ENCODE assay signal across 26 cellular contexts in the genomic region with DNA sequence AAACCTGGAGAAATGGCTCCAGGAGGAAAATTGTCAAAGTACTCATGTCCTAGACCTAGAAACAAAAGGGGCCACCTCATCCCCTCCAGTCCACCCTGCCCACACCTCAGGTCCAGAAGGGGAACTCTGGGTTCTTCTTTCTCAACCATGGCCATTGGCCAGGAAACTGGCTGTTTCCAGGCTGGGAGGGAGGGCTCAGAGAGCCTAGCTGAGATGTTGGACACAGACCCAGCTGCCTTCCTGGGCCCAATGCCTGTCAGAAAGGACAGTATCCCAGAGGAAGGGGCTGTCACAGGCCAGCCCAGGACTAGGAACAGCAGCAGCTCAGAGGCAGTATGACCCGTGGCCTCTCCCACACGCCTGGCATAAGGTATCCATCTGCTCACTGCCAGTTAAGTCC. TPM values are rescaled to one million over a fixed set of nuclear protein-coding genes. Genes with fewer than 3 reads are reported as not detected.
A peak's percentile ranks its signal among the peaks of the same experiment; 100 is the strongest.
DNase-seq lines count a peak whose midpoint lies in the region; ATAC-seq, FAIRE-seq and TF ChIP-seq lines count a peak whose summit lies in the region.
"Had no signal": no experiment of that assay in that cellular context is flagged by ENCODE, and none has a peak within 500 bp of the region (broad histone marks: within the 10 kb centered on the region; RNA-seq: fewer than 3 reads in every experiment).

No MANE protein-coding gene starts in this region.

- peak; percentile 53 for DNase-seq in CD14-positive monocyte (ENCODE audit: low spot score)
- peak in 23 of 61 donors; percentile 12 to 51 (median 39) for DNase-seq in caudate nucleus (lab: John Stamatoyannopoulos, UW)
- DNase-seq in kidney: peak; percentile 42
- DNase-seq in substantia nigra (lab: John Stamatoyannopoulos, UW): peak in 34 of 49 donors; percentile 19 to 79 (median 58)
- DNase-seq in middle frontal gyrus (ENCODE audit: extremely low spot score, low spot score): no peak
- DNase-seq: activated CD4-positive, alpha-beta T cell treated with anti-CD3 and anti-CD28 coated beads for 4 hours; activated naive CD4-positive, alpha-beta T cell treated with Interleukin-2 at 50 U/mL for 16 hours; activated T-cell treated with anti-CD3 and anti-CD28 coated beads, Interleukin-2, amount 50 U/mL, for 48 hours; CD8-positive, alpha-beta memory T cell; cortex of kidney; esophagus squamous epithelium; mesenchymal stem cell; NCI-H146; NCI-H510A treated with DMSO at 0.1 percent for 48 hours; SJCRH30; small intestine; T-helper 17 cell had no signal

- H3K4me1 Mint-ChIP-seq in CD14-positive monocyte: peaks cover 49% of the 10 kb centered on the region
- H3K4me1 Mint-ChIP-seq: CD8-positive, alpha-beta memory T cell had no signal

- ATAC-seq in HG02885 (IDR thresholded peaks at IDR 0.05; ENCODE audit: poor library complexity, unreplicated experiment) (no peak), HG03439 (IDR thresholded peaks at IDR 0.05; ENCODE audit: unreplicated experiment) (no peak)
- ATAC-seq: T-helper 17 cell had no signal

- intact Hi-C loops in CD14-positive monocyte (cut with micrococcal nuclease) (no loop called here), kidney (cut with DNase I) (no loop called here)

- H3K27ac ChIP-seq in caudate nucleus (ENCODE audit: low read depth, low read length): peak overlapping the region; percentile 94
- no peak overlapping the region for H3K27ac ChIP-seq in kidney (ENCODE audit: low read depth in 2 of 2, low read length in 2 of 2)
- peak overlapping the region; percentile 97 for H3K27ac ChIP-seq in substantia nigra (ENCODE audit: low read depth, low read length, poor library complexity, severe bottlenecking)
- H3K27ac ChIP-seq: esophagus squamous epithelium, neutrophil, SJCRH30, suprapubic skin, vagina had no signal

- H3K27me3 Mint-ChIP-seq in CD14-positive monocyte (ENCODE audit: low read depth in 3 of 3): peaks cover 4 to 17% (median 13%) of the 10 kb centered on the region in 3 donors

- peaks cover 0 to 2% of the 10 kb centered on the region in 2 donors for H3K4me1 ChIP-seq in kidney (ENCODE audit: control insufficient read depth in 1 of 2, insufficient read depth in 1 of 2, low read depth in 1 of 2, low read length in 2 of 2)
- H3K4me1 ChIP-seq: SJCRH30, vagina had no signal

- peaks cover 0 to 4% of the 10 kb centered on the region in 2 donors for H3K36me3 Mint-ChIP-seq in CD14-positive monocyte
- H3K36me3 Mint-ChIP-seq: IgD-negative memory B cell had no signal

- H3K36me3 ChIP-seq in kidney (ENCODE audit: control insufficient read depth in 1 of 2, insufficient read depth in 2 of 2, low read length in 2 of 2): no peaks in the 10 kb centered on the region
- H3K36me3 ChIP-seq: esophagus squamous epithelium, neutrophil, SJCRH30, suprapubic skin, vagina had no signal

- no peak for FAIRE-seq in kidney (lab: Jason Lieb, UNC)
- FAIRE-seq: frontal cortex, islet of Langerhans, small intestine had no signal

- no peak overlapping the region for H3K9ac ChIP-seq in kidney (ENCODE audit: low read length in 2 of 2)

- H3K9me3 ChIP-seq in kidney (ENCODE audit: control insufficient read depth in 1 of 2, low read length in 2 of 2): no peaks in the 10 kb centered on the region
- H3K9me3 ChIP-seq: esophagus squamous epithelium, neutrophil, SJCRH30, suprapubic skin, vagina had no signal

- TF ChIP-seq CTCF in CD14-positive monocyte (IDR thresholded peaks at IDR 0.05) (no peak), kidney (IDR thresholded peaks at IDR 0.05; ENCODE audit: borderline replicate concordance, extremely low read depth, insufficient read depth) (no peak)

- no peak overlapping the region for H3K4me3 ChIP-seq in kidney (ENCODE audit: low read length in 2 of 2)
- H3K4me3 ChIP-seq: esophagus squamous epithelium, SJCRH30, suprapubic skin, vagina had no signal

- H3K4me3 Mint-ChIP-seq in CD14-positive monocyte: no peak overlapping the region
- H3K4me3 Mint-ChIP-seq: CD8-positive, alpha-beta memory T cell; IgD-negative memory B cell; T-helper 17 cell had no signal

- peaks cover 2 to 9% (median 7%) of the 10 kb centered on the region in 7 donors for H3K9me3 Mint-ChIP-seq in CD14-positive monocyte
- H3K9me3 Mint-ChIP-seq: IgD-negative memory B cell had no signal

- H3K27ac Mint-ChIP-seq in CD14-positive monocyte: peak overlapping the region in 5 of 7 donors; percentile 27 to 79 (median 58)
- H3K27ac Mint-ChIP-seq: IgD-negative memory B cell, T-helper 17 cell had no signal

RNA-seq across cellular contexts. Expression of gene GRID1, which starts 9.6 kb away (rescaled TPM):
- not detected for polyA plus RNA-seq in CD14-positive monocyte
- total RNA-seq in kidney: 1.4 TPM
- 0.37 TPM for polyA plus RNA-seq in kidney (ENCODE audit: insufficient read depth, low read depth, low replicate concordance)
- total RNA-seq: activated CD8-positive, alpha-beta memory T cell treated with anti-CD3 and anti-CD28 coated beads for 36 hours; CD8-positive, alpha-beta memory T cell; SJCRH30; T-helper 17 cell had no signal
- polyA plus RNA-seq: CD8-positive, alpha-beta memory T cell; IgD-negative memory B cell had no signal

Comparison
In these comparisons a context has a peak if more than half of its experiments do, and no peak if none do; other contexts are left out.
1. H3K27ac ChIP-seq: peak in caudate nucleus (single experiment) and substantia nigra (single experiment); none in kidney (0 of 2).